Comparison of ENCODE assay signal across 3 cellular contexts in the genomic region with DNA sequence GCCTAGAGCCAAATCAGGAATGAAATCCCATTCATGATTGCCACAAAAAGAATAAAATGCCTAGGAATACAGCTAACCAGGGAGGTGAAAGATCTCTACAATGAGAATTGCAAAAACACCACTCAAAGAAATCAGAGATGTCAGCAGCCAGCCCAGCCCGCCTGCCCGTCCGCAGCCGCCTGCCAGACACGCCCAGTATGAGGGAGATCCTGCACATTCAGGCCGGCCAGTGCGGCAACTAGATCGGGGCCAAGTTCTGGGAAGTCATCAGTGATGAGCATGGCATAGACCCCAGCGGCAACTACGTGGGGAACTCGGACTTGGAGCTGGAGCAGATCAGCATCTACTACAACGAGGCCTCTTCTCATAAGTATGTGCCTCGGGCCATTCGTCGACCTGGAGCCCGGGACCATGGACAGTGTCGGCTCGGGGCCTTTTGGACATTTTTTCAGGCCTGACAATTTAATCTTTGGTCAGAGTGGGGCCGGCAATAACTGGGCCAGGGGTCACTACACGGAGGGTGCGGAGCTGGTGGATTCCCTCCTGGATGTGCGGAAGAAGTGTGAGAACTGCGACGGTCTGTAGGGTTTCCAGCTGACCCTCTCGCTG.
TF ChIP-seq lines count a peak whose summit lies in the region.

No MANE protein-coding gene starts in this region.

TF ChIP-seq in SK-N-SH, 30 proteins besides CTCF, POLR2A, EP300 and RAD21:
- TF ChIP-seq POLR2AphosphoS5 (IDR thresholded peaks at IDR 0.05; ENCODE audit: low read depth, low read length): no peak
- TF ChIP-seq, protein P1, sequence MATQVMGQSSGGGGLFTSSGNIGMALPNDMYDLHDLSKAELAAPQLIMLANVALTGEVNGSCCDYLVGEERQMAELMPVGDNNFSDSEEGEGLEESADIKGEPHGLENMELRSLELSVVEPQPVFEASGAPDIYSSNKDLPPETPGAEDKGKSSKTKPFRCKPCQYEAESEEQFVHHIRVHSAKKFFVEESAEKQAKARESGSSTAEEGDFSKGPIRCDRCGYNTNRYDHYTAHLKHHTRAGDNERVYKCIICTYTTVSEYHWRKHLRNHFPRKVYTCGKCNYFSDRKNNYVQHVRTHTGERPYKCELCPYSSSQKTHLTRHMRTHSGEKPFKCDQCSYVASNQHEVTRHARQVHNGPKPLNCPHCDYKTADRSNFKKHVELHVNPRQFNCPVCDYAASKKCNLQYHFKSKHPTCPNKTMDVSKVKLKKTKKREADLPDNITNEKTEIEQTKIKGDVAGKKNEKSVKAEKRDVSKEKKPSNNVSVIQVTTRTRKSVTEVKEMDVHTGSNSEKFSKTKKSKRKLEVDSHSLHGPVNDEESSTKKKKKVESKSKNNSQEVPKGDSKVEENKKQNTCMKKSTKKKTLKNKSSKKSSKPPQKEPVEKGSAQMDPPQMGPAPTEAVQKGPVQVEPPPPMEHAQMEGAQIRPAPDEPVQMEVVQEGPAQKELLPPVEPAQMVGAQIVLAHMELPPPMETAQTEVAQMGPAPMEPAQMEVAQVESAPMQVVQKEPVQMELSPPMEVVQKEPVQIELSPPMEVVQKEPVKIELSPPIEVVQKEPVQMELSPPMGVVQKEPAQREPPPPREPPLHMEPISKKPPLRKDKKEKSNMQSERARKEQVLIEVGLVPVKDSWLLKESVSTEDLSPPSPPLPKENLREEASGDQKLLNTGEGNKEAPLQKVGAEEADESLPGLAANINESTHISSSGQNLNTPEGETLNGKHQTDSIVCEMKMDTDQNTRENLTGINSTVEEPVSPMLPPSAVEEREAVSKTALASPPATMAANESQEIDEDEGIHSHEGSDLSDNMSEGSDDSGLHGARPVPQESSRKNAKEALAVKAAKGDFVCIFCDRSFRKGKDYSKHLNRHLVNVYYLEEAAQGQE (IDR thresholded peaks at IDR 0.05; ENCODE audit: low read depth, low read length): peak; percentile 50; the same call in 1 of the 2 replicates

TF ChIP-seq in SK-N-SH treated with all-trans-retinoic acid at 6 μM for 48 hours, 23 proteins besides CTCF, POLR2A, EP300 and RAD21:
- TF ChIP-seq ZFP3 (CRISPR knock-in tag; IDR thresholded peaks at IDR 0.05) (no peak), ZNF565 (CRISPR knock-in tag; conservative IDR thresholded peaks at IDR 0.05; ENCODE audit: low read depth) (no peak), ZFP30 (CRISPR knock-in tag; IDR thresholded peaks at IDR 0.05) (no peak), ZC3H10 (CRISPR knock-in tag; IDR thresholded peaks at IDR 0.05) (no peak), ESRRG (CRISPR knock-in tag; IDR thresholded peaks at IDR 0.05) (no peak)
- TF ChIP-seq, protein P2, sequence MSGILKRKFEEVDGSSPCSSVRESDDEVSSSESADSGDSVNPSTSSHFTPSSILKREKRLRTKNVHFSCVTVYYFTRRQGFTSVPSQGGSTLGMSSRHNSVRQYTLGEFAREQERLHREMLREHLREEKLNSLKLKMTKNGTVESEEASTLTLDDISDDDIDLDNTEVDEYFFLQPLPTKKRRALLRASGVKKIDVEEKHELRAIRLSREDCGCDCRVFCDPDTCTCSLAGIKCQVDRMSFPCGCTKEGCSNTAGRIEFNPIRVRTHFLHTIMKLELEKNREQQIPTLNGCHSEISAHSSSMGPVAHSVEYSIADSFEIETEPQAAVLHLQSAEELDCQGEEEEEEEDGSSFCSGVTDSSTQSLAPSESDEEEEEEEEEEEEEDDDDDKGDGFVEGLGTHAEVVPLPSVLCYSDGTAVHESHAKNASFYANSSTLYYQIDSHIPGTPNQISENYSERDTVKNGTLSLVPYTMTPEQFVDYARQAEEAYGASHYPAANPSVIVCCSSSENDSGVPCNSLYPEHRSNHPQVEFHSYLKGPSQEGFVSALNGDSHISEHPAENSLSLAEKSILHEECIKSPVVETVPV (CRISPR knock-in tag; IDR thresholded peaks at IDR 0.05): no peak

TF ChIP-seq in K562, 482 proteins besides CTCF, POLR2A, EP300 and RAD21:
- TF ChIP-seq ZFP1 (CRISPR knock-in tag; IDR thresholded peaks at IDR 0.05) (no peak), HDAC3 (IDR thresholded peaks at IDR 0.05; ENCODE audit: borderline replicate concordance, partially characterized antibody) (no peak), NUFIP1 (IDR thresholded peaks at IDR 0.05; ENCODE audit: partially characterized antibody) (no peak), KAT8 (IDR thresholded peaks at IDR 0.05; ENCODE audit: low read depth) (no peak), ZNF41 (CRISPR knock-in tag; conservative IDR thresholded peaks at IDR 0.05) (no peak), ZNF316 (IDR thresholded peaks at IDR 0.05) (no peak), MITF (IDR thresholded peaks at IDR 0.05) (no peak), TCF7 (IDR thresholded peaks at IDR 0.05; ENCODE audit: borderline replicate concordance) (no peak), SREBF2 (CRISPR knock-in tag; IDR thresholded peaks at IDR 0.05) (no peak), NRF1 (conservative IDR thresholded peaks at IDR 0.05 in 1 of 2, IDR thresholded peaks at IDR 0.05 in 1 of 2) (no peak), ZC3H8 (IDR thresholded peaks at IDR 0.05) (no peak), CEBPB (tag; IDR thresholded peaks at IDR 0.05) (no peak), POU5F1 (IDR thresholded peaks at IDR 0.05; ENCODE audit: borderline replicate concordance, low read depth, low read length, partially characterized antibody) (no peak), XRCC3 (IDR thresholded peaks at IDR 0.05) (no peak), POLR3A (IDR thresholded peaks at IDR 0.05; ENCODE audit: borderline replicate concordance, extremely low read depth, insufficient read depth, insufficient read length) (no peak), NEUROD1 (IDR thresholded peaks at IDR 0.05; ENCODE audit: borderline replicate concordance, low read depth, low read length, partially characterized antibody) (no peak), ZNF174 (CRISPR knock-in tag; IDR thresholded peaks at IDR 0.05) (no peak), PRPF4 (IDR thresholded peaks at IDR 0.05; ENCODE audit: insufficient read depth, low read depth, low read length, poor library complexity, severe bottlenecking) (no peak)
- TF ChIP-seq, protein P3, sequence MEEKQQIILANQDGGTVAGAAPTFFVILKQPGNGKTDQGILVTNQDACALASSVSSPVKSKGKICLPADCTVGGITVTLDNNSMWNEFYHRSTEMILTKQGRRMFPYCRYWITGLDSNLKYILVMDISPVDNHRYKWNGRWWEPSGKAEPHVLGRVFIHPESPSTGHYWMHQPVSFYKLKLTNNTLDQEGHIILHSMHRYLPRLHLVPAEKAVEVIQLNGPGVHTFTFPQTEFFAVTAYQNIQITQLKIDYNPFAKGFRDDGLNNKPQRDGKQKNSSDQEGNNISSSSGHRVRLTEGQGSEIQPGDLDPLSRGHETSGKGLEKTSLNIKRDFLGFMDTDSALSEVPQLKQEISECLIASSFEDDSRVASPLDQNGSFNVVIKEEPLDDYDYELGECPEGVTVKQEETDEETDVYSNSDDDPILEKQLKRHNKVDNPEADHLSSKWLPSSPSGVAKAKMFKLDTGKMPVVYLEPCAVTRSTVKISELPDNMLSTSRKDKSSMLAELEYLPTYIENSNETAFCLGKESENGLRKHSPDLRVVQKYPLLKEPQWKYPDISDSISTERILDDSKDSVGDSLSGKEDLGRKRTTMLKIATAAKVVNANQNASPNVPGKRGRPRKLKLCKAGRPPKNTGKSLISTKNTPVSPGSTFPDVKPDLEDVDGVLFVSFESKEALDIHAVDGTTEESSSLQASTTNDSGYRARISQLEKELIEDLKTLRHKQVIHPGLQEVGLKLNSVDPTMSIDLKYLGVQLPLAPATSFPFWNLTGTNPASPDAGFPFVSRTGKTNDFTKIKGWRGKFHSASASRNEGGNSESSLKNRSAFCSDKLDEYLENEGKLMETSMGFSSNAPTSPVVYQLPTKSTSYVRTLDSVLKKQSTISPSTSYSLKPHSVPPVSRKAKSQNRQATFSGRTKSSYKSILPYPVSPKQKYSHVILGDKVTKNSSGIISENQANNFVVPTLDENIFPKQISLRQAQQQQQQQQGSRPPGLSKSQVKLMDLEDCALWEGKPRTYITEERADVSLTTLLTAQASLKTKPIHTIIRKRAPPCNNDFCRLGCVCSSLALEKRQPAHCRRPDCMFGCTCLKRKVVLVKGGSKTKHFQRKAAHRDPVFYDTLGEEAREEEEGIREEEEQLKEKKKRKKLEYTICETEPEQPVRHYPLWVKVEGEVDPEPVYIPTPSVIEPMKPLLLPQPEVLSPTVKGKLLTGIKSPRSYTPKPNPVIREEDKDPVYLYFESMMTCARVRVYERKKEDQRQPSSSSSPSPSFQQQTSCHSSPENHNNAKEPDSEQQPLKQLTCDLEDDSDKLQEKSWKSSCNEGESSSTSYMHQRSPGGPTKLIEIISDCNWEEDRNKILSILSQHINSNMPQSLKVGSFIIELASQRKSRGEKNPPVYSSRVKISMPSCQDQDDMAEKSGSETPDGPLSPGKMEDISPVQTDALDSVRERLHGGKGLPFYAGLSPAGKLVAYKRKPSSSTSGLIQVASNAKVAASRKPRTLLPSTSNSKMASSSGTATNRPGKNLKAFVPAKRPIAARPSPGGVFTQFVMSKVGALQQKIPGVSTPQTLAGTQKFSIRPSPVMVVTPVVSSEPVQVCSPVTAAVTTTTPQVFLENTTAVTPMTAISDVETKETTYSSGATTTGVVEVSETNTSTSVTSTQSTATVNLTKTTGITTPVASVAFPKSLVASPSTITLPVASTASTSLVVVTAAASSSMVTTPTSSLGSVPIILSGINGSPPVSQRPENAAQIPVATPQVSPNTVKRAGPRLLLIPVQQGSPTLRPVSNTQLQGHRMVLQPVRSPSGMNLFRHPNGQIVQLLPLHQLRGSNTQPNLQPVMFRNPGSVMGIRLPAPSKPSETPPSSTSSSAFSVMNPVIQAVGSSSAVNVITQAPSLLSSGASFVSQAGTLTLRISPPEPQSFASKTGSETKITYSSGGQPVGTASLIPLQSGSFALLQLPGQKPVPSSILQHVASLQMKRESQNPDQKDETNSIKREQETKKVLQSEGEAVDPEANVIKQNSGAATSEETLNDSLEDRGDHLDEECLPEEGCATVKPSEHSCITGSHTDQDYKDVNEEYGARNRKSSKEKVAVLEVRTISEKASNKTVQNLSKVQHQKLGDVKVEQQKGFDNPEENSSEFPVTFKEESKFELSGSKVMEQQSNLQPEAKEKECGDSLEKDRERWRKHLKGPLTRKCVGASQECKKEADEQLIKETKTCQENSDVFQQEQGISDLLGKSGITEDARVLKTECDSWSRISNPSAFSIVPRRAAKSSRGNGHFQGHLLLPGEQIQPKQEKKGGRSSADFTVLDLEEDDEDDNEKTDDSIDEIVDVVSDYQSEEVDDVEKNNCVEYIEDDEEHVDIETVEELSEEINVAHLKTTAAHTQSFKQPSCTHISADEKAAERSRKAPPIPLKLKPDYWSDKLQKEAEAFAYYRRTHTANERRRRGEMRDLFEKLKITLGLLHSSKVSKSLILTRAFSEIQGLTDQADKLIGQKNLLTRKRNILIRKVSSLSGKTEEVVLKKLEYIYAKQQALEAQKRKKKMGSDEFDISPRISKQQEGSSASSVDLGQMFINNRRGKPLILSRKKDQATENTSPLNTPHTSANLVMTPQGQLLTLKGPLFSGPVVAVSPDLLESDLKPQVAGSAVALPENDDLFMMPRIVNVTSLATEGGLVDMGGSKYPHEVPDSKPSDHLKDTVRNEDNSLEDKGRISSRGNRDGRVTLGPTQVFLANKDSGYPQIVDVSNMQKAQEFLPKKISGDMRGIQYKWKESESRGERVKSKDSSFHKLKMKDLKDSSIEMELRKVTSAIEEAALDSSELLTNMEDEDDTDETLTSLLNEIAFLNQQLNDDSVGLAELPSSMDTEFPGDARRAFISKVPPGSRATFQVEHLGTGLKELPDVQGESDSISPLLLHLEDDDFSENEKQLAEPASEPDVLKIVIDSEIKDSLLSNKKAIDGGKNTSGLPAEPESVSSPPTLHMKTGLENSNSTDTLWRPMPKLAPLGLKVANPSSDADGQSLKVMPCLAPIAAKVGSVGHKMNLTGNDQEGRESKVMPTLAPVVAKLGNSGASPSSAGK (IDR thresholded peaks at IDR 0.05): no peak
- TF ChIP-seq, protein P4, sequence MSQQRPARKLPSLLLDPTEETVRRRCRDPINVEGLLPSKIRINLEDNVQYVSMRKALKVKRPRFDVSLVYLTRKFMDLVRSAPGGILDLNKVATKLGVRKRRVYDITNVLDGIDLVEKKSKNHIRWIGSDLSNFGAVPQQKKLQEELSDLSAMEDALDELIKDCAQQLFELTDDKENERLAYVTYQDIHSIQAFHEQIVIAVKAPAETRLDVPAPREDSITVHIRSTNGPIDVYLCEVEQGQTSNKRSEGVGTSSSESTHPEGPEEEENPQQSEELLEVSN (IDR thresholded peaks at IDR 0.05; ENCODE audit: borderline replicate concordance in 1 of 2, extremely low read depth in 1 of 2, insufficient read depth in 1 of 2, insufficient read length in 1 of 2, low read depth in 1 of 2, low read length in 1 of 2, poor library complexity in 1 of 2, severe bottlenecking in 1 of 2): no peak
